21 cellular contexts compared by ENCODE assay signal in the genomic region with DNA sequence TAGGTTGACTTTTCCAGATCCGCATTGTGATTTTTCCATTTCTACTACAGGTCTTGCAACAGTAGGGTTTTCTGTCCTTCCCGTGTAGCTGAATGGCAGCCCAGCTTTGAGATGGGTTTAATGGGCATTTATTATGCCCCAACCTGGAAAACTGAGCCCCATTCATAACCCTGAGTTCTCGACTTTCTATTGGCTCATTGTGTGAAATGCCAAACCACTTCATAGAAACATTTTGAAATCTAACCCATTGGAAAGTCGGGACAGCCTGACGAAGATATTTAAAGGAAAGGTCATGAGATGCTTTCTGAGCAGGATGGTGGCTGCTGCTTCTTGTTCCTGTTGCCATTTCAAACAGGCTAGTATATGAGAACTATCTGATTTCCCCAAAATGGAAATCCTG.
"Had no signal": no experiment of that assay in that cellular context is flagged by ENCODE, and none has a peak within 500 bp of the region (broad histone marks: within the 10 kb centered on the region; RNA-seq: fewer than 3 reads in every experiment).

No MANE protein-coding gene starts in this region.

- H3K27ac ChIP-seq: ascending aorta, brain microvascular endothelial cell, esophagus muscularis mucosa, gastrocnemius medialis, thyroid gland, upper lobe of right lung had no signal

- H3K4me3 ChIP-seq: ascending aorta, esophagus muscularis mucosa, gastrocnemius medialis, mucosa of descending colon, thyroid gland, upper lobe of right lung had no signal

- H3K36me3 ChIP-seq: ascending aorta, brain microvascular endothelial cell, esophagus muscularis mucosa, gastrocnemius medialis, thyroid gland, upper lobe of right lung had no signal

- H3K36me3 Mint-ChIP-seq: activated CD8-positive, alpha-beta memory T cell treated with anti-CD3 and anti-CD28 coated beads, Interleukin-2, amount 10 ng/mL, durations not matched to agents 7 days and 5 days had no signal

- H3K27ac Mint-ChIP-seq: activated CD8-positive, alpha-beta memory T cell treated with anti-CD3 and anti-CD28 coated beads, Interleukin-2, amount 10 ng/mL, durations not matched to agents 7 days and 5 days; activated CD8-positive, alpha-beta T cell treated with anti-CD3 and anti-CD28 coated beads for 36 hours; effector memory CD8-positive, alpha-beta T cell; T-helper 17 cell had no signal

- H3K9me3 ChIP-seq: gastrocnemius medialis, mucosa of descending colon, thyroid gland, upper lobe of right lung had no signal

- ATAC-seq: activated CD8-positive, alpha-beta memory T cell treated with anti-CD3 and anti-CD28 coated beads, Interleukin-2, amount 10 ng/mL, durations not matched to agents 7 days and 5 days; activated CD8-positive, alpha-beta T cell treated with anti-CD3 and anti-CD28 coated beads for 36 hours; effector memory CD8-positive, alpha-beta T cell; gastrocnemius medialis; left cardiac atrium; T-helper 17 cell; upper lobe of right lung had no signal

- H3K4me1 ChIP-seq: ascending aorta had no signal

- H3K4me3 Mint-ChIP-seq: activated CD8-positive, alpha-beta memory T cell treated with anti-CD3 and anti-CD28 coated beads, Interleukin-2, amount 10 ng/mL, durations not matched to agents 7 days and 5 days; activated CD8-positive, alpha-beta T cell treated with anti-CD3 and anti-CD28 coated beads for 36 hours; effector memory CD8-positive, alpha-beta T cell; naive B cell; neural crest cell; T-helper 17 cell had no signal

- DNase-seq: activated CD8-positive, alpha-beta memory T cell treated with anti-CD3 and anti-CD28 coated beads, Interleukin-2, amount 10 ng/mL, durations not matched to agents 7 days and 5 days; activated CD8-positive, alpha-beta T cell treated with anti-CD3 and anti-CD28 coated beads for 36 hours; activated gamma-delta T cell; activated naive CD4-positive, alpha-beta T cell treated with anti-CD3 and anti-CD28 coated beads, Interleukin-2, amount 50 U/mL, for 16 hours; activated T-cell treated with anti-CD3 and anti-CD28 coated beads for 4 hours; brain microvascular endothelial cell; central memory CD4-positive, alpha-beta T cell; effector memory CD8-positive, alpha-beta T cell; gastrocnemius medialis; islet precursor cell; left cardiac atrium; naive B cell; stimulated activated CD4-positive, alpha-beta T cell treated with anti-CD3 and anti-CD28 coated beads, Interleukin-2, amount 100 ng/mL, for 48 hours; stimulated activated naive CD4-positive, alpha-beta T cell treated with Interleukin-2 at 50 U/mL for 16 hours; T-helper 17 cell; thyroid gland; upper lobe of right lung had no signal

- H3K27me3 Mint-ChIP-seq: activated CD8-positive, alpha-beta memory T cell treated with anti-CD3 and anti-CD28 coated beads, Interleukin-2, amount 10 ng/mL, durations not matched to agents 7 days and 5 days; activated CD8-positive, alpha-beta T cell treated with anti-CD3 and anti-CD28 coated beads for 36 hours had no signal

- H3K27me3 ChIP-seq: ascending aorta, brain microvascular endothelial cell, esophagus muscularis mucosa, gastrocnemius medialis, thyroid gland, upper lobe of right lung had no signal
